Comparison of ENCODE assay signal across 1 cellular context in the genomic region with DNA sequence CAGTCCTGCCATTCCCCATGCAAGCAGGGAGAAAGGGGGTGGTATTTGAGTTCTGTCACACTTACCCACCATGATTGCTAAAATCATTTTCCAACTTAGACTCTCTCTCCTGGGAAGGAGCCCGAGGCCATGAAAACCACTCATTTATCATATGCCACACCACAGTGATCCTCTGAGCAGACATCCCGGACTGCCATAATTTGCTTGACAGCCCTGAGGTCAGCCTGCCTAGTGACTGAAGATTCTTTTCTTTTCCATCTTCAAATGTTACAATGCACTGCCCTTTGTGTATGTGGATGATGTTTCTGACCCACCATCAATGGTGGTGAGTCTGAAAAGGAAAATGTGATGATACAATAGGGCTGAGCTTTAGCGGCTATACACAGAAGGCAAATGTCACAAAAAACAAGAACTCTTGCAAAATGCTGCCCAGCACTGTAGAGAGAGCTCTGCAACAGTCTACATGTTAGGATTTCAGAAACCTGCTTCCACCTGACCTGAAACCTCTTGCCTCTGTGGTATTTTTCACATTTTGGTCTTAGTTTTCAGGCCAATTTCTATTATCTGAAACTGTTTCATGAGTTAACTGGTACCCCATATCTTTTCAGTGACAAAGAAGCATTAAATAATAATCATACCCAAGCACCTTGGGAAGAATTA.
TF ChIP-seq lines count a peak whose summit lies in the region.

No MANE protein-coding gene starts in this region.

TF ChIP-seq in HepG2, 621 proteins besides CTCF, POLR2A, EP300 and RAD21:
- TF ChIP-seq RBFOX2 (IDR thresholded peaks at IDR 0.05; ENCODE audit: low read depth, low read length) (no peak), NFKBIZ (CRISPR knock-in tag; IDR thresholded peaks at IDR 0.05) (no peak)
- TF ChIP-seq, protein P1, sequence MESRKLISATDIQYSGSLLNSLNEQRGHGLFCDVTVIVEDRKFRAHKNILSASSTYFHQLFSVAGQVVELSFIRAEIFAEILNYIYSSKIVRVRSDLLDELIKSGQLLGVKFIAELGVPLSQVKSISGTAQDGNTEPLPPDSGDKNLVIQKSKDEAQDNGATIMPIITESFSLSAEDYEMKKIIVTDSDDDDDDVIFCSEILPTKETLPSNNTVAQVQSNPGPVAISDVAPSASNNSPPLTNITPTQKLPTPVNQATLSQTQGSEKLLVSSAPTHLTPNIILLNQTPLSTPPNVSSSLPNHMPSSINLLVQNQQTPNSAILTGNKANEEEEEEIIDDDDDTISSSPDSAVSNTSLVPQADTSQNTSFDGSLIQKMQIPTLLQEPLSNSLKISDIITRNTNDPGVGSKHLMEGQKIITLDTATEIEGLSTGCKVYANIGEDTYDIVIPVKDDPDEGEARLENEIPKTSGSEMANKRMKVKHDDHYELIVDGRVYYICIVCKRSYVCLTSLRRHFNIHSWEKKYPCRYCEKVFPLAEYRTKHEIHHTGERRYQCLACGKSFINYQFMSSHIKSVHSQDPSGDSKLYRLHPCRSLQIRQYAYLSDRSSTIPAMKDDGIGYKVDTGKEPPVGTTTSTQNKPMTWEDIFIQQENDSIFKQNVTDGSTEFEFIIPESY (CRISPR knock-in tag; IDR thresholded peaks at IDR 0.05) = 0 out of 2 replicates have a peak, but pooled peaks have one; percentile 14
